ENCODE assay signal across 16 cellular contexts in the genomic region with DNA sequence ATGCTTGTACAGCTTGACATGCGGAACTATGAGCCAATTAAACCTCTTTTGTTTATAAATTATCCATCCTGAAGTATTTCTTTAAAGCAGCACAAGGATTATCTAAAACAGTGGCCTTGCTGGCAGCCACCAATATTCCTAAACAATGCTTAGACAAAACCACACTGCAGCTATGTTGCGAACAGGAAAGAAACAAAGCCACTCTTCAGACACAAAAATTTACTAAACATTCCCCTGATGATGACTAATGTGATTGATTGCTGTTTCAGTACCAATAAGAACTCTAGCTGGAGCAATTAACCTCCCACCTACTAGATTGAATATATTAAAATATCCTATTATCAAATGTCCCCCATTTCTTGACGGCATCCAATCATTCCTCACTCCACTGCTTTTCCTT.
A peak's percentile ranks its signal among the peaks of the same experiment; 100 is the strongest.
DNase-seq lines count a peak whose midpoint lies in the region; ATAC-seq, FAIRE-seq and TF ChIP-seq lines count a peak whose summit lies in the region.
"Had no signal": no experiment of that assay in that cellular context is flagged by ENCODE, and none has a peak within 500 bp of the region (broad histone marks: within the 10 kb centered on the region; RNA-seq: fewer than 3 reads in every experiment).

No MANE protein-coding gene starts in this region.

- H3F3A ChIP-seq in GM23338 (replicated peaks; ENCODE audit: low read depth), result no peaks in the 10 kb centered on the region

- H3K4me1 ChIP-seq in GM23338 (ENCODE audit: insufficient read depth), result no peaks in the 10 kb centered on the region
- no peaks in the 10 kb centered on the region for H3K4me1 ChIP-seq in astrocyte (ENCODE audit: insufficient read depth, low read length)
- no peaks in the 10 kb centered on the region for H3K4me1 ChIP-seq in aorta (ENCODE audit: control insufficient read depth in 1 of 2, insufficient read depth in 2 of 2, low read length in 2 of 2)
- H3K4me1 ChIP-seq: A549, Caco-2 had no signal

- no peak overlapping the region for H3K4me3 ChIP-seq in GM23338
- no peak overlapping the region for H3K4me3 ChIP-seq in astrocyte (ENCODE audit: insufficient read depth, low read depth, low read length)
- H3K4me3 ChIP-seq in aorta (ENCODE audit: low read length in 2 of 2), result no peak overlapping the region
- H3K4me3 ChIP-seq: A549, K562 had no signal

- no peak overlapping the region for H3K4me2 ChIP-seq in GM23338
- no peak overlapping the region for H3K4me2 ChIP-seq in astrocyte (ENCODE audit: low read length)
- H3K4me2 ChIP-seq: A549 had no signal

- H3K27ac ChIP-seq in GM23338 (ENCODE audit: low read depth) (no peak overlapping the region), astrocyte (ENCODE audit: low read depth, low read length) (no peak overlapping the region), aorta (ENCODE audit: low read depth in 1 of 2, low read length in 2 of 2) (no peak overlapping the region)
- H3K27ac ChIP-seq: A549, HL-60 had no signal

- H3K4me3 Mint-ChIP-seq in GM23338 (no peak overlapping the region), astrocyte (ENCODE audit: unreplicated experiment) (no peak overlapping the region), neural crest cell (no peak overlapping the region)
- H3K4me3 Mint-ChIP-seq: CD14-positive monocyte; CD8-positive, alpha-beta T cell had no signal

- H3K36me3 ChIP-seq in GM23338 (ENCODE audit: insufficient read depth) (no peaks in the 10 kb centered on the region), astrocyte (ENCODE audit: insufficient read depth, low read length) (no peaks in the 10 kb centered on the region), aorta (ENCODE audit: control insufficient read depth in 1 of 2, insufficient read depth in 2 of 2, low read length in 1 of 2) (no peaks in the 10 kb centered on the region)

- intact Hi-C loops in aorta (cut with DNase I), result no loop called here

- no peaks in the 10 kb centered on the region for H3K9me2 ChIP-seq in GM23338 (ENCODE audit: insufficient read depth)

- no peaks in the 10 kb centered on the region for H3K9me3 ChIP-seq in astrocyte (ENCODE audit: insufficient read depth, low read depth, low read length)
- H3K9me3 ChIP-seq in aorta (ENCODE audit: control insufficient read depth, low read length), result no peaks in the 10 kb centered on the region
- H3K9me3 ChIP-seq: Caco-2 had no signal

- no peaks in the 10 kb centered on the region for H3K79me2 ChIP-seq in GM23338 (replicated peaks; ENCODE audit: insufficient read depth)
- no peaks in the 10 kb centered on the region for H3K79me2 ChIP-seq in astrocyte (ENCODE audit: insufficient read depth, low read length)

- H3K27me3 Mint-ChIP-seq in GM23338 (ENCODE audit: insufficient read depth, low read depth, poor library complexity) (no peaks in the 10 kb centered on the region), astrocyte (ENCODE audit: low read depth, unreplicated experiment) (no peaks in the 10 kb centered on the region), neural crest cell (ENCODE audit: low read depth) (no peaks in the 10 kb centered on the region)

- no peak overlapping the region for H3K9ac ChIP-seq in astrocyte (ENCODE audit: low read length)

- DNase-seq in GM23338 (ENCODE audit: low spot score) (no peak), astrocyte (ENCODE audit: low read depth) (no peak), neural crest cell (ENCODE audit: low read depth, low spot score) (no peak), mesenteric fat pad (ENCODE audit: low spot score) (no peak), aorta (no peak)
- no peak for DNase-seq in NK-92 treated with Interleukin-12 subunit alpha and Interleukin-12 subunit beta, amount 100 ng/mL, for 24 hours (lab: John Stamatoyannopoulos, UW)
- DNase-seq: Caco-2; CD8-positive, alpha-beta T cell; DND-41; GDM1; H7 had no signal

- H3K27me3 ChIP-seq in GM23338 (ENCODE audit: insufficient read depth), result no peaks in the 10 kb centered on the region
- H3K27me3 ChIP-seq in astrocyte (ENCODE audit: insufficient read depth, low read length), result no peaks in the 10 kb centered on the region
- no peaks in the 10 kb centered on the region for H3K27me3 ChIP-seq in aorta (ENCODE audit: control insufficient read depth in 1 of 2, insufficient read depth in 2 of 2, low read length in 1 of 2)

- 83 to 84% methylated on average over 3 of the region's 3 CpGs for WGBS in aorta, 2 donors

- FAIRE-seq in astrocyte (lab: Jason Lieb, UNC), result no peak
- FAIRE-seq: A549, K562 had no signal

- H3K4me1 Mint-ChIP-seq in GM23338 (no peaks in the 10 kb centered on the region), astrocyte (ENCODE audit: low read depth, unreplicated experiment) (peaks cover 11% of the 10 kb centered on the region), neural crest cell (no peaks in the 10 kb centered on the region)
- H3K4me1 Mint-ChIP-seq: CD14-positive monocyte had no signal

- H2AFZ ChIP-seq in GM23338 (0 out of 2 replicates have a peak overlapping the region, but pooled peaks have one; percentile 6), astrocyte (ENCODE audit: low read depth, low read length) (no peak overlapping the region)

- H3K9me3 Mint-ChIP-seq in GM23338 (no peaks in the 10 kb centered on the region), astrocyte (ENCODE audit: unreplicated experiment) (no peaks in the 10 kb centered on the region), neural crest cell (no peaks in the 10 kb centered on the region)

- ATAC-seq in GM23338 (no peak), aorta (ENCODE audit: low FRiP score) (no peak), HG03135 (IDR thresholded peaks at IDR 0.05; ENCODE audit: unreplicated experiment) (no peak)
- ATAC-seq: A549; CD8-positive, alpha-beta T cell; K562 had no signal

- TF ChIP-seq CTCF in GM23338 (conservative IDR thresholded peaks at IDR 0.05; ENCODE audit: low read depth in 2 of 2) (no peak), astrocyte (IDR thresholded peaks at IDR 0.05; ENCODE audit: insufficient read depth, low read depth, low read length) (no peak), neural crest cell (conservative IDR thresholded peaks at IDR 0.05) (no peak)

- H3K36me3 Mint-ChIP-seq in GM23338 (ENCODE audit: low read depth) (no peaks in the 10 kb centered on the region), astrocyte (ENCODE audit: low read depth, unreplicated experiment) (no peaks in the 10 kb centered on the region), neural crest cell (ENCODE audit: low read depth) (no peaks in the 10 kb centered on the region)
- H3K36me3 Mint-ChIP-seq: CD14-positive monocyte; CD8-positive, alpha-beta T cell had no signal

- no peak overlapping the region for H3K27ac Mint-ChIP-seq in GM23338
- peak overlapping the region; percentile 22 for H3K27ac Mint-ChIP-seq in astrocyte (ENCODE audit: unreplicated experiment)
- H3K27ac Mint-ChIP-seq in neural crest cell (ENCODE audit: unreplicated experiment), result peak overlapping the region; percentile 9
- H3K27ac Mint-ChIP-seq: CD14-positive monocyte; CD8-positive, alpha-beta T cell had no signal

- H4K20me1 ChIP-seq in GM23338 (replicated peaks; ENCODE audit: insufficient read depth) (no peaks in the 10 kb centered on the region), astrocyte (ENCODE audit: insufficient read depth, low read length) (no peaks in the 10 kb centered on the region)

TF ChIP-seq in GM23338, 12 proteins besides CTCF, POLR2A, EP300 and RAD21 (continues in another document):
- TF ChIP-seq REST (IDR thresholded peaks at IDR 0.05; ENCODE audit: unreplicated experiment) (no peak), ZNF331 (CRISPR knock-in tag; IDR thresholded peaks at IDR 0.05; ENCODE audit: low read depth) (no peak), JUNB (IDR thresholded peaks at IDR 0.05; ENCODE audit: unreplicated experiment) (no peak), STAT1 (IDR thresholded peaks at IDR 0.05; ENCODE audit: unreplicated experiment) (no peak), EZH2phosphoT487 (IDR thresholded peaks at IDR 0.05; ENCODE audit: unreplicated experiment) (no peak), POLR2AphosphoS5 (IDR thresholded peaks at IDR 0.05; ENCODE audit: low read depth) (no peak), NANOG (IDR thresholded peaks at IDR 0.05; ENCODE audit: borderline replicate concordance) (no peak)
